Comparison of ENCODE assay signal across 8 cellular contexts in genomic region chr1:43969746-43970466, GRCh38. TPM values are rescaled to one million over a fixed set of nuclear protein-coding genes. Genes with fewer than 3 reads are reported as not detected.
DNase-seq lines count a peak whose midpoint lies in the region; ATAC-seq and TF ChIP-seq lines count a peak whose summit lies in the region.

Gene DPH2 (plus strand): TSS chr1:43970010. CDS start chr1:43970176, 166 bp downstream.

- intact Hi-C loops in cardiac septum (cut with DNase I) = no loop called here

- no peaks in the 10 kb centered on the region for H3K27me3 ChIP-seq in adipocyte (replicated peaks; ENCODE audit: control insufficient read depth, insufficient read depth, low read length)

- H3K9ac ChIP-seq in adipocyte (ENCODE audit: low read length) = peak within 1 kb of the TSS; percentile 94

- H3K4me3 ChIP-seq in GM12865 (ENCODE audit: low read depth, low read length) (peak within 1 kb of the TSS; percentile 71), adipocyte (ENCODE audit: low read length) (peak within 1 kb of the TSS; percentile 99)

- H3K9me3 ChIP-seq in adipocyte (ENCODE audit: control insufficient read depth, low read length) = no peaks in the 10 kb centered on the region

- DNase-seq in GM12865 (ENCODE audit: low read depth) = peak; percentile 98
- peak; percentile 94 for DNase-seq in NCI-H1436 (lab: John Stamatoyannopoulos, UW)
- DNase-seq in T follicular helper cell (ENCODE audit: low read depth) = peak; percentile 94
- peak; percentile 99 for DNase-seq in adipocyte (ENCODE audit: low read depth)
- peak; percentile 98 for DNase-seq in cardiac septum (ENCODE audit: low spot score)
- DNase-seq in pons (ENCODE audit: low spot score) = peak; percentile 97
- peak; percentile 93 for DNase-seq in type B pancreatic cell (ENCODE audit: extremely low spot score, unreplicated experiment)

- H3K4me1 ChIP-seq in adipocyte (ENCODE audit: control insufficient read depth, insufficient read depth, low read length) = peaks cover 14% of the 10 kb centered on the region

- H3K9me3 Mint-ChIP-seq in type B pancreatic cell = no peaks in the 10 kb centered on the region

- H3K4me1 Mint-ChIP-seq in type B pancreatic cell (ENCODE audit: unreplicated experiment) = peaks cover 23% of the 10 kb centered on the region

- peaks cover 25% of the 10 kb centered on the region for H3K36me3 ChIP-seq in adipocyte (ENCODE audit: control insufficient read depth, insufficient read depth, low read length, severe bottlenecking)

- ATAC-seq in HG02759 (IDR thresholded peaks at IDR 0.05; ENCODE audit: unreplicated experiment) = peak; percentile 84

- peaks cover 3% of the 10 kb centered on the region for H3K36me3 Mint-ChIP-seq in type B pancreatic cell

- H3K27ac Mint-ChIP-seq in type B pancreatic cell = peak within 1 kb of the TSS; percentile 85

- TF ChIP-seq CTCF in GM12865 (IDR thresholded peaks at IDR 0.05; ENCODE audit: insufficient read depth, low read depth, low read length, missing control alignments) (no peak), type B pancreatic cell (conservative IDR thresholded peaks at IDR 0.05) (peak; percentile 13)

- H3K27me3 Mint-ChIP-seq in type B pancreatic cell = no peaks in the 10 kb centered on the region

- peak within 1 kb of the TSS; percentile 96 for H3K4me3 Mint-ChIP-seq in type B pancreatic cell

RNA-seq across cellular contexts. Expression of gene DPH2, which starts in this region (rescaled TPM):
- total RNA-seq in cardiac septum (15.5 TPM), type B pancreatic cell (ENCODE audit: low replicate concordance) (25.7 and 30.2 TPM in 2 replicates)

Comparison
In these comparisons a context has a peak if more than half of its experiments do, and no peak if none do; other contexts are left out.
1. Peak in every context shown above with its lines: DNase-seq, ATAC-seq and H3K4me3 ChIP-seq.